Comparison of ENCODE assay signal across 8 cellular contexts in genomic region chr19:1811472-1811894, GRCh38. TPM values are rescaled to one million over a fixed set of nuclear protein-coding genes. Genes with fewer than 3 reads are reported as not detected.
A peak's percentile ranks its signal among the peaks of the same experiment; 100 is the strongest.
DNase-seq lines count a peak whose midpoint lies in the region; ATAC-seq and TF ChIP-seq lines count a peak whose summit lies in the region.

No MANE protein-coding gene starts in this region.

- H3K27me3 ChIP-seq in cardiac muscle cell (no peaks in the 10 kb centered on the region), skeletal muscle satellite cell (ENCODE audit: control insufficient read depth, insufficient read depth, low read length) (no peaks in the 10 kb centered on the region)

- H3K27ac Mint-ChIP-seq in Calu3 (ENCODE audit: unreplicated experiment): peak overlapping the region; percentile 83

- TF ChIP-seq CTCF in Calu3 (IDR thresholded peaks at IDR 0.05; ENCODE audit: unreplicated experiment) (no peak), cardiac muscle cell (IDR thresholded peaks at IDR 0.05; ENCODE audit: low read depth, low read length) (no peak)

- peak overlapping the region; percentile 89 for H3K4me3 Mint-ChIP-seq in Calu3 (ENCODE audit: low read depth, unreplicated experiment)

- no peaks in the 10 kb centered on the region for H3K4me1 ChIP-seq in cardiac muscle cell (ENCODE audit: low read depth)
- H3K4me1 ChIP-seq in skeletal muscle satellite cell (ENCODE audit: control insufficient read depth, insufficient read depth, low read length): peaks cover 14% of the 10 kb centered on the region

- H3K36me3 ChIP-seq in cardiac muscle cell (peaks cover 6% of the 10 kb centered on the region), skeletal muscle satellite cell (ENCODE audit: insufficient read depth, low read length) (peaks cover 10% of the 10 kb centered on the region)

- no TSS peak for BruUV-seq in Calu3 (replicated peaks; lab: Mats Ljungman, UMichigan)

- no peaks in the 10 kb centered on the region for H3K27me3 Mint-ChIP-seq in Calu3 (ENCODE audit: unreplicated experiment)

- peak overlapping the region; percentile 45 for H3K4me3 ChIP-seq in cardiac muscle cell
- H3K4me3 ChIP-seq in skeletal muscle satellite cell (ENCODE audit: low read length): peak overlapping the region; percentile 77

- H3K9ac ChIP-seq in skeletal muscle satellite cell (ENCODE audit: low read depth, low read length): peak overlapping the region; percentile 69

- no peak overlapping the region for H3K27ac ChIP-seq in cardiac muscle cell

- no peak for ATAC-seq in HG02981 (IDR thresholded peaks at IDR 0.05; ENCODE audit: unreplicated experiment)

- CTCF ChIA-PET in Calu3 (lab: Charles Lee): interaction anchor here (0.7 to 1.0 kb wide), 3 partner anchors 17 to 290 kb away, joined by 3 to 5 read pairs (median 3); partner anchors contain the start of gene TCF3

- peak overlapping the region; percentile 94 for H3K4me2 ChIP-seq in skeletal muscle satellite cell (ENCODE audit: low read length)

- H3K9me3 ChIP-seq in cardiac muscle cell (ENCODE audit: low read depth) (no peaks in the 10 kb centered on the region), skeletal muscle satellite cell (replicated peaks; ENCODE audit: low read length) (no peaks in the 10 kb centered on the region)

- peak; percentile 89 for DNase-seq in Calu3
- DNase-seq in NCI-H226: peak; percentile 49
- peak; percentile 24 to 36 for DNase-seq in activated T-helper 1 cell treated with anti-CD3 and anti-CD28 coated beads, Interleukin-2, amount 50 U/mL, for 16 hours (ENCODE audit: low read depth in 1 of 2, low spot score in 1 of 2)
- DNase-seq in cardiac muscle cell (ENCODE audit: low read depth in 1 of 2, low spot score in 1 of 2): peak; percentile 14 to 29
- DNase-seq in amniotic stem cell (lab: John Stamatoyannopoulos, UW): no peak
- no peak for DNase-seq in effector CD8-positive, alpha-beta T cell (lab: John Stamatoyannopoulos, UW)

- H3K36me3 Mint-ChIP-seq in Calu3 (ENCODE audit: insufficient read depth, unreplicated experiment): peaks cover 31% of the 10 kb centered on the region

- H3K4me1 Mint-ChIP-seq in Calu3 (ENCODE audit: low read depth, unreplicated experiment): peaks cover 23% of the 10 kb centered on the region

- intact Hi-C loops in Calu3 (cut with micrococcal nuclease; ENCODE audit: unreplicated experiment): no loop called here

- no peaks in the 10 kb centered on the region for H3K9me3 Mint-ChIP-seq in Calu3 (ENCODE audit: low read depth, unreplicated experiment)

RNA-seq across cellular contexts. Expression of gene ATP8B3, which starts 0.6 kb away (rescaled TPM):
- total RNA-seq in Calu3 (2022) (5.9 and 6.7 TPM in 2 replicates), cardiac muscle cell (1.2 and 8.6 TPM in 2 replicates)
- 3.0 and 9.2 TPM in 2 replicates for polyA plus RNA-seq in cardiac muscle cell
- 0.76 and 0.87 TPM in 2 replicates for total RNA-seq in skeletal muscle satellite cell (2012; rRNA removed)

RNA-seq across cellular contexts. Expression of gene REXO1, which starts 36.8 kb away (rescaled TPM):
- total RNA-seq in Calu3 (2022) (34.1 and 39.5 TPM in 2 replicates), cardiac muscle cell (24.4 and 39.7 TPM in 2 replicates)
- polyA plus RNA-seq in cardiac muscle cell: 19.2 and 21.3 TPM in 2 replicates
- 10.7 and 13.7 TPM in 2 replicates for total RNA-seq in skeletal muscle satellite cell (2012; rRNA removed)

RNA-seq across cellular contexts. Expression of gene KLF16, which starts 51.9 kb away (rescaled TPM):
- total RNA-seq in Calu3 (2022): 32.3 and 39.0 TPM in 2 replicates
- 5.3 and 9.3 TPM in 2 replicates for total RNA-seq in cardiac muscle cell
- polyA plus RNA-seq in cardiac muscle cell: 9.1 and 20.8 TPM in 2 replicates
- total RNA-seq in skeletal muscle satellite cell (2012; rRNA removed): 12.9 and 13.2 TPM in 2 replicates

RNA-seq across cellular contexts. Expression of gene ONECUT3, which starts 58.2 kb away (rescaled TPM):
- total RNA-seq in Calu3 (2022) (20.0 and 25.7 TPM in 2 replicates), cardiac muscle cell (not detected in 2 replicates)
- polyA plus RNA-seq in cardiac muscle cell: not detected in 2 replicates
- total RNA-seq in skeletal muscle satellite cell (2012; rRNA removed): not detected in 2 replicates

Comparison
In these comparisons a context has a peak if more than half of its experiments do, and no peak if none do; other contexts are left out.
1. DNase-seq: peak in Calu3 (single experiment), NCI-H226 (single experiment), activated T-helper 1 cell treated with anti-CD3 and anti-CD28 coated beads, Interleukin-2, amount 50 U/mL, for 16 hours (2 of 2) and cardiac muscle cell (2 of 2); none in amniotic stem cell (single experiment) and effector CD8-positive, alpha-beta T cell (single experiment).